10 cellular contexts compared by ENCODE assay signal in genomic region chr16:27253526-27253930, GRCh38. TPM values are rescaled to one million over a fixed set of nuclear protein-coding genes. Genes with fewer than 3 reads are reported as not detected.
A peak's percentile ranks its signal among the peaks of the same experiment; 100 is the strongest.
DNase-seq lines count a peak whose midpoint lies in the region; ATAC-seq and TF ChIP-seq lines count a peak whose summit lies in the region.
"Had no signal": no experiment of that assay in that cellular context is flagged by ENCODE, and none has a peak within 500 bp of the region (broad histone marks: within the 10 kb centered on the region; RNA-seq: fewer than 3 reads in every experiment).

No MANE protein-coding gene starts in this region.

- peak overlapping the region; percentile 53 to 89 (median 82) for H3K27ac Mint-ChIP-seq in CD4-positive, CD25-positive, alpha-beta regulatory T cell
- H3K27ac Mint-ChIP-seq: IgD-negative memory B cell had no signal

- ATAC-seq in CD4-positive, CD25-positive, alpha-beta regulatory T cell (ENCODE audit: low read depth in 2 of 2), result peak in 1 of 2 donors; percentile 35
- peak; percentile 78 for ATAC-seq in omental fat pad (ENCODE audit: low FRiP score)

- no peaks in the 10 kb centered on the region for H3K9me3 Mint-ChIP-seq in CD4-positive, CD25-positive, alpha-beta regulatory T cell

- no peak overlapping the region for H3K27ac ChIP-seq in CD4-positive, CD25-positive, alpha-beta regulatory T cell (ENCODE audit: insufficient read depth, low read length, poor library complexity, severe bottlenecking)
- H3K27ac ChIP-seq in PC-9 (peak overlapping the region; percentile 26), trophoblast cell (ENCODE audit: low read depth, low read length) (no peak overlapping the region)

- peak overlapping the region; percentile 13 for H3K4me2 ChIP-seq in PC-9
- H3K4me2 ChIP-seq in trophoblast cell (ENCODE audit: low read length), result no peak overlapping the region

- POLR2A ChIA-PET in PC-9 (lab: Charles Lee; ENCODE audit: unreplicated experiment), result no interaction called here

- peaks cover 17% of the 10 kb centered on the region for H3F3A ChIP-seq in PC-9 (ENCODE audit: insufficient read depth, low read depth)

- H3K79me2 ChIP-seq in PC-9 (ENCODE audit: low read depth) (peaks cover 5% of the 10 kb centered on the region), trophoblast cell (ENCODE audit: control insufficient read depth, insufficient read depth, low read length, poor library complexity) (no peaks in the 10 kb centered on the region)

- H3K9ac ChIP-seq in trophoblast cell (ENCODE audit: low read length), result no peak overlapping the region

- no peak overlapping the region for H2AK5ac ChIP-seq in trophoblast cell (ENCODE audit: low read length)

- no peak overlapping the region for H4K12ac ChIP-seq in trophoblast cell (ENCODE audit: low read depth, low read length)

- H3K4ac ChIP-seq in trophoblast cell (ENCODE audit: low read depth, low read length), result no peak overlapping the region

- peaks cover 47% of the 10 kb centered on the region for H3K36me3 Mint-ChIP-seq in CD4-positive, CD25-positive, alpha-beta regulatory T cell

- TF ChIP-seq CTCF in PC-9 (conservative IDR thresholded peaks at IDR 0.05), result no peak
- no peak for TF ChIP-seq CTCF in omental fat pad (IDR thresholded peaks at IDR 0.05)

- H3K9me2 ChIP-seq in PC-9 (ENCODE audit: insufficient read depth), result no peaks in the 10 kb centered on the region

- no peaks in the 10 kb centered on the region for H3K79me1 ChIP-seq in trophoblast cell (ENCODE audit: low read length)

- no peak overlapping the region for H2BK120ac ChIP-seq in trophoblast cell (ENCODE audit: insufficient read depth, low read length, poor library complexity)

- CTCF ChIA-PET in PC-9 (lab: Charles Lee), result no interaction called here

- no peaks in the 10 kb centered on the region for H3K27me3 Mint-ChIP-seq in CD4-positive, CD25-positive, alpha-beta regulatory T cell
- H3K27me3 Mint-ChIP-seq: IgD-negative memory B cell had no signal

- no peak overlapping the region for H2AFZ ChIP-seq in PC-9
- no peak overlapping the region for H2AFZ ChIP-seq in trophoblast cell (ENCODE audit: insufficient read depth, low read length, poor library complexity)

- no peak overlapping the region for H3K18ac ChIP-seq in trophoblast cell (ENCODE audit: low read length)

- no peak overlapping the region for H4K91ac ChIP-seq in trophoblast cell (ENCODE audit: low read depth, low read length)

- peaks cover 20% of the 10 kb centered on the region for H3K36me3 ChIP-seq in CD4-positive, CD25-positive, alpha-beta regulatory T cell (ENCODE audit: control insufficient read depth, insufficient read depth, low read length)
- H3K36me3 ChIP-seq in PC-9 (ENCODE audit: low read depth), result peaks cover 36% of the 10 kb centered on the region
- H3K36me3 ChIP-seq in trophoblast cell (ENCODE audit: control insufficient read depth in 1 of 2, insufficient read depth in 2 of 2, low read length in 2 of 2), result no peaks in the 10 kb centered on the region

- no peak overlapping the region for H2BK12ac ChIP-seq in trophoblast cell (ENCODE audit: low read length)

- no TSS peak for BruUV-seq in PC-9 (replicated peaks; lab: Mats Ljungman, UMichigan)

- H4K8ac ChIP-seq in trophoblast cell (ENCODE audit: low read depth, low read length), result no peak overlapping the region

- peaks cover 22% of the 10 kb centered on the region for H3K4me1 ChIP-seq in CD4-positive, CD25-positive, alpha-beta regulatory T cell (ENCODE audit: control insufficient read depth, insufficient read depth, low read length, poor library complexity, severe bottlenecking)
- H3K4me1 ChIP-seq in PC-9 (replicated peaks; ENCODE audit: insufficient read depth), result peaks cover 28% of the 10 kb centered on the region
- peaks cover 0 to 3% of the 10 kb centered on the region in 2 experiments for H3K4me1 ChIP-seq in trophoblast cell (ENCODE audit: control insufficient read depth in 1 of 2, insufficient read depth in 2 of 2, low read length in 2 of 2)

- no peak overlapping the region for H3K23ac ChIP-seq in trophoblast cell (ENCODE audit: low read length)

- no peaks in the 10 kb centered on the region for H3K27me3 ChIP-seq in CD4-positive, CD25-positive, alpha-beta regulatory T cell (ENCODE audit: control insufficient read depth, insufficient read depth, low read length)
- H3K27me3 ChIP-seq in PC-9 (ENCODE audit: insufficient read depth, low read depth) (no peaks in the 10 kb centered on the region), trophoblast cell (ENCODE audit: insufficient read depth, low read length) (no peaks in the 10 kb centered on the region)

- intact Hi-C loops in PC-9 (cut with micrococcal nuclease; ENCODE audit: unreplicated experiment), result no loop called here

- no peaks in the 10 kb centered on the region for H4K20me1 ChIP-seq in PC-9 (ENCODE audit: insufficient read depth)

- DNase-seq in CD4-positive, CD25-positive, alpha-beta regulatory T cell, result no peak
- peak in 1 of 2 experiments; percentile 60 for DNase-seq in PC-9
- peak; percentile 68 for DNase-seq in dedifferentiated amniotic fluid mesenchymal stem cell (ENCODE audit: extremely low spot score)
- no peak for DNase-seq in omental fat pad (ENCODE audit: low spot score)
- DNase-seq in NCI-H1105 (lab: John Stamatoyannopoulos, UW), result no peak
- no peak for DNase-seq in iPS-NIHi11 (ENCODE audit: low spot score)
- DNase-seq in trophoblast cell, result no peak
- DNase-seq in GF-D8 (lab: John Stamatoyannopoulos, UW), result no peak
- DNase-seq: substantia nigra had no signal

- no CpG with 5 or more reads among the region's 6 CpGs for WGBS in trophoblast cell (ENCODE audit: extremely low coverage, insufficient coverage, insufficient read length)

- no peaks in the 10 kb centered on the region for H3K9me3 ChIP-seq in CD4-positive, CD25-positive, alpha-beta regulatory T cell (ENCODE audit: control insufficient read depth in 2 of 2, low read length in 2 of 2)
- H3K9me3 ChIP-seq in PC-9 (ENCODE audit: insufficient read depth, low read depth) (no peaks in the 10 kb centered on the region), trophoblast cell (ENCODE audit: insufficient read depth, low read depth, low read length) (no peaks in the 10 kb centered on the region)

- no peak overlapping the region for H3K14ac ChIP-seq in trophoblast cell (ENCODE audit: low read length)

- H3K4me1 Mint-ChIP-seq in CD4-positive, CD25-positive, alpha-beta regulatory T cell, result peaks cover 24 to 55% (median 42%) of the 10 kb centered on the region in 4 donors

- no peak overlapping the region for H3K4me3 ChIP-seq in CD4-positive, CD25-positive, alpha-beta regulatory T cell (ENCODE audit: low read depth, low read length)
- H3K4me3 ChIP-seq in PC-9 (no peak overlapping the region), trophoblast cell (ENCODE audit: low read depth, low read length) (no peak overlapping the region)

- H3K4me3 Mint-ChIP-seq in CD4-positive, CD25-positive, alpha-beta regulatory T cell, result peak overlapping the region in 2 of 4 donors; percentile 62 to 76

- H2BK5ac ChIP-seq in trophoblast cell (ENCODE audit: low read depth, low read length, poor library complexity), result no peak overlapping the region

RNA-seq across cellular contexts. Expression of gene NSMCE1, which starts 15.0 kb away (rescaled TPM):
- total RNA-seq in CD4-positive, CD25-positive, alpha-beta regulatory T cell, result 40.0 TPM
- polyA plus RNA-seq in CD4-positive, CD25-positive, alpha-beta regulatory T cell, result 100 to 1,000 TPM; 128 to 156 (median 138) TPM
- 114 and 121 TPM in 2 replicates for total RNA-seq in PC-9 (2021)
- 10 to 100 TPM; 30.3 to 53.0 (median 43.9) TPM for total RNA-seq in omental fat pad
- polyA plus RNA-seq in trophoblast cell (2013), result 20.6 and 21.6 TPM in 2 replicates

RNA-seq across cellular contexts. Expression of gene KDM8, which starts 50.2 kb away (rescaled TPM):
- total RNA-seq in CD4-positive, CD25-positive, alpha-beta regulatory T cell, result 14.7 TPM
- 1 to 10 TPM; 2.8 to 8.8 (median 4.3) TPM for polyA plus RNA-seq in CD4-positive, CD25-positive, alpha-beta regulatory T cell
- total RNA-seq in PC-9 (2021) (5.1 and 7.2 TPM in 2 replicates), omental fat pad (1 to 10 TPM; 2.0 to 4.6 (median 2.6) TPM)
- polyA plus RNA-seq in trophoblast cell (2013), result 1.7 and 1.8 TPM in 2 replicates
